In genomic region chr3:59432676-59433075, GRCh38 we compare ENCODE assay signal across 34 cellular contexts.
A peak's percentile ranks its signal among the peaks of the same experiment; 100 is the strongest.
DNase-seq lines count a peak whose midpoint lies in the region; ATAC-seq and TF ChIP-seq lines count a peak whose summit lies in the region.
"Had no signal": no experiment of that assay in that cellular context is flagged by ENCODE, and none has a peak within 500 bp of the region (broad histone marks: within the 10 kb centered on the region; RNA-seq: fewer than 3 reads in every experiment).

No MANE protein-coding gene starts in this region.

- H3K4me1 ChIP-seq in right atrium auricular region: no peaks in the 10 kb centered on the region
- H3K4me1 ChIP-seq in foreskin keratinocyte: peaks cover under 1% of the 10 kb centered on the region
- no peaks in the 10 kb centered on the region for H3K4me1 ChIP-seq in smooth muscle cell (ENCODE audit: low read depth)
- H3K4me1 ChIP-seq: ascending aorta, gastrocnemius medialis, neural progenitor cell, parathyroid adenoma, uterus had no signal

- DNase-seq in right atrium auricular region (ENCODE audit: low spot score): peak; percentile 21
- DNase-seq in left ventricle myocardium superior: no peak
- peak; percentile 24 for DNase-seq in amniotic stem cell (lab: John Stamatoyannopoulos, UW)
- DNase-seq in foreskin keratinocyte: peak; percentile 69 to 86
- no peak for DNase-seq in smooth muscle cell (lab: John Stamatoyannopoulos, UW; ENCODE audit: unreplicated experiment)
- DNase-seq in NCI-H748 (lab: John Stamatoyannopoulos, UW; ENCODE audit: unreplicated experiment): no peak
- no peak for DNase-seq in RPMI8226
- DNase-seq: 8988T; activated CD4-positive, alpha-beta T cell treated with anti-CD3 and anti-CD28 coated beads, Interleukin-2, amount 10 ng/mL, durations not matched to agents 24 days and 14 days; activated effector memory CD4-positive, alpha-beta T cell treated with anti-CD3 and anti-CD28 coated beads, Interleukin-2, amount 50 U/mL, for 16 hours; activated T-cell treated with anti-CD3 and anti-CD28 coated beads, Interleukin-2, amount 50 U/mL, for 1 hour; AML-193; caudate nucleus; CD4-positive, alpha-beta memory T cell; gastrocnemius medialis; H7; hippocampal formation; left cardiac atrium; NCI-H1436 treated with DMSO at 0.1 percent for 48 hours; NCI-H2107; NCI-H446; NCI-H774; retina; spleen; stimulated activated CD8-positive, alpha-beta memory T cell treated with anti-CD3 and anti-CD28 coated beads, Interleukin-4, amount 100 ng/mL, for 48 hours; T-cell; uterus had no signal

- no peak overlapping the region for H2AFZ ChIP-seq in smooth muscle cell (ENCODE audit: low read depth)
- H2AFZ ChIP-seq: neural progenitor cell, parathyroid adenoma had no signal

- no peak overlapping the region for H3K4me2 ChIP-seq in smooth muscle cell
- H3K4me2 ChIP-seq: neural progenitor cell had no signal

- no peaks in the 10 kb centered on the region for H3K79me2 ChIP-seq in smooth muscle cell (ENCODE audit: low read depth)
- H3K79me2 ChIP-seq: parathyroid adenoma had no signal

- 38% methylated on average over 6 of the region's 6 CpGs for WGBS in smooth muscle cell (ENCODE audit: low lambda C conversion rate)

- intact Hi-C loops in left ventricle myocardium superior (cut with micrococcal nuclease): no loop called here

- ATAC-seq in left ventricle myocardium superior (no peak), foreskin keratinocyte (peak; percentile 92), HG03439 (IDR thresholded peaks at IDR 0.05; ENCODE audit: unreplicated experiment) (no peak)
- ATAC-seq: esophagus mucosa, gastrocnemius medialis, left cardiac atrium, T-cell had no signal

- H3K27ac ChIP-seq in right atrium auricular region: no peak overlapping the region
- peak overlapping the region; percentile 53 for H3K27ac ChIP-seq in foreskin keratinocyte
- H3K27ac ChIP-seq in smooth muscle cell (ENCODE audit: low read depth): peak overlapping the region; percentile 25
- H3K27ac ChIP-seq: ascending aorta, gastrocnemius medialis, neural progenitor cell, parathyroid adenoma, RWPE1, spleen, thoracic aorta, uterus had no signal

- H3F3A ChIP-seq in smooth muscle cell (ENCODE audit: low read depth): no peaks in the 10 kb centered on the region

- no peak overlapping the region for H3K9ac ChIP-seq in smooth muscle cell (ENCODE audit: low read depth)
- H3K9ac ChIP-seq: neural progenitor cell, parathyroid adenoma had no signal

- no peak for TF ChIP-seq CTCF in right atrium auricular region (IDR thresholded peaks at IDR 0.05)
- no peak for TF ChIP-seq CTCF in foreskin keratinocyte (conservative IDR thresholded peaks at IDR 0.05)
- TF ChIP-seq CTCF in smooth muscle cell (IDR thresholded peaks at IDR 0.05; ENCODE audit: borderline replicate concordance, insufficient read depth, poor library complexity, severe bottlenecking): no peak

- H4K20me1 ChIP-seq in smooth muscle cell (ENCODE audit: low read depth): no peaks in the 10 kb centered on the region

- H3K27me3 ChIP-seq in right atrium auricular region (no peaks in the 10 kb centered on the region), foreskin keratinocyte (no peaks in the 10 kb centered on the region), smooth muscle cell (ENCODE audit: low read depth) (no peaks in the 10 kb centered on the region)
- H3K27me3 ChIP-seq: ascending aorta, gastrocnemius medialis, neural progenitor cell, spleen, uterus had no signal

- no peaks in the 10 kb centered on the region for H3K9me3 ChIP-seq in right atrium auricular region
- no peaks in the 10 kb centered on the region for H3K9me3 ChIP-seq in smooth muscle cell (replicated peaks; ENCODE audit: low read depth)
- H3K9me3 ChIP-seq: ascending aorta, gastrocnemius medialis, thoracic aorta, uterus had no signal

- no peaks in the 10 kb centered on the region for H3K36me3 ChIP-seq in right atrium auricular region
- H3K36me3 ChIP-seq in smooth muscle cell (ENCODE audit: low read depth): no peaks in the 10 kb centered on the region
- H3K36me3 ChIP-seq: ascending aorta, gastrocnemius medialis, neural progenitor cell, spleen, thoracic aorta, uterus had no signal

- no peak overlapping the region for H3K4me3 ChIP-seq in right atrium auricular region
- no peak overlapping the region for H3K4me3 ChIP-seq in smooth muscle cell
- H3K4me3 ChIP-seq: ascending aorta, gastrocnemius medialis, neural progenitor cell, spleen, thoracic aorta, uterus had no signal

Comparison
In these comparisons a context has a peak if more than half of its experiments do, and no peak if none do; other contexts are left out.
1. DNase-seq: peak in right atrium auricular region (single experiment), amniotic stem cell (single experiment) and foreskin keratinocyte (2 of 2); none in left ventricle myocardium superior (single experiment), smooth muscle cell (single experiment), NCI-H748 (single experiment) and RPMI8226 (single experiment).
2. H3K27ac ChIP-seq: peak in foreskin keratinocyte (single experiment) and smooth muscle cell (single experiment); none in right atrium auricular region (0 of 2).